8 cellular contexts compared by ENCODE assay signal in genomic region chr19:18388328-18389094, GRCh38. TPM values are rescaled to one million over a fixed set of nuclear protein-coding genes. Genes with fewer than 3 reads are reported as not detected.
DNase-seq lines count a peak whose midpoint lies in the region; ATAC-seq and TF ChIP-seq lines count a peak whose summit lies in the region.

No MANE protein-coding gene starts in this region.

- intact Hi-C loops in activated CD4-positive, alpha-beta T cell treated with anti-CD3 and anti-CD28 coated beads, Interleukin-2, amount 10 ng/mL, durations not matched to agents 24 days and 14 days (cut with micrococcal nuclease) = loop anchor here (2.0 kb wide), 1 partner anchor 22 kb away; no protein-coding TSS in a partner anchor

- DNase-seq in NCI-H1436 (lab: John Stamatoyannopoulos, UW) = peak; percentile 34
- no peak for DNase-seq in NCI-H1436 treated with DMSO at 0.1 percent for 48 hours (lab: John Stamatoyannopoulos, UW)
- DNase-seq in NCI-H2227 treated with DMSO at 0.1 percent for 48 hours (lab: John Stamatoyannopoulos, UW) = peak; percentile 44
- DNase-seq in activated CD4-positive, alpha-beta T cell treated with anti-CD3 and anti-CD28 coated beads, Interleukin-2, amount 10 ng/mL, durations not matched to agents 24 days and 14 days = peak; percentile 94
- DNase-seq in dermis blood vessel endothelial cell = peak; percentile 78
- DNase-seq in lung (ENCODE audit: low spot score) = peak; percentile 85
- peak; percentile 54 to 69 (median 55) for DNase-seq in stimulated activated CD4-positive, alpha-beta T cell treated with anti-CD3 and anti-CD28 coated beads, TNF-alpha, amount 100 ng/mL, for 4 hours (ENCODE audit: low read depth in 3 of 3)

- no peaks in the 10 kb centered on the region for H3K27me3 ChIP-seq in lung (ENCODE audit: control insufficient read depth, insufficient read depth)

- peaks cover 51% of the 10 kb centered on the region for H3K27me3 Mint-ChIP-seq in activated CD4-positive, alpha-beta T cell treated with anti-CD3 and anti-CD28 coated beads, Interleukin-2, amount 10 ng/mL, durations not matched to agents 24 days and 14 days

- H3K27ac ChIP-seq in lung (ENCODE audit: low read depth in 1 of 2, low read length in 1 of 2) = peak overlapping the region in 1 of 2 donors; percentile 61

- H3K36me3 ChIP-seq in lung (ENCODE audit: control insufficient read depth in 2 of 2, insufficient read depth in 2 of 2, low read length in 2 of 2) = peaks cover 0 to 13% of the 10 kb centered on the region in 2 donors

- H3K4me3 ChIP-seq in lung = peak overlapping the region; percentile 62

- H3K4me1 ChIP-seq in lung (ENCODE audit: control insufficient read depth in 2 of 2, insufficient read depth in 2 of 2, low read length in 2 of 2) = peaks cover 0 to 8% of the 10 kb centered on the region in 2 donors

- ATAC-seq in HG03045 (IDR thresholded peaks at IDR 0.05; ENCODE audit: unreplicated experiment) = peak; percentile 54
- ATAC-seq in lung (ENCODE audit: insufficient read depth, low FRiP score) = peak; percentile 83

- peaks cover 4% of the 10 kb centered on the region for H3K4me1 Mint-ChIP-seq in activated CD4-positive, alpha-beta T cell treated with anti-CD3 and anti-CD28 coated beads, Interleukin-2, amount 10 ng/mL, durations not matched to agents 24 days and 14 days

- H3K9me3 Mint-ChIP-seq in activated CD4-positive, alpha-beta T cell treated with anti-CD3 and anti-CD28 coated beads, Interleukin-2, amount 10 ng/mL, durations not matched to agents 24 days and 14 days = no peaks in the 10 kb centered on the region

- H3K4me3 Mint-ChIP-seq in activated CD4-positive, alpha-beta T cell treated with anti-CD3 and anti-CD28 coated beads, Interleukin-2, amount 10 ng/mL, durations not matched to agents 24 days and 14 days = peak overlapping the region; percentile 78

- H3K27ac Mint-ChIP-seq in activated CD4-positive, alpha-beta T cell treated with anti-CD3 and anti-CD28 coated beads, Interleukin-2, amount 10 ng/mL, durations not matched to agents 24 days and 14 days = no peak overlapping the region

- H3K36me3 Mint-ChIP-seq in activated CD4-positive, alpha-beta T cell treated with anti-CD3 and anti-CD28 coated beads, Interleukin-2, amount 10 ng/mL, durations not matched to agents 24 days and 14 days (ENCODE audit: low read depth) = no peaks in the 10 kb centered on the region

- WGBS in lung, 2 donors = 9% methylated on average over 53 to 74 of the region's 74 CpGs

- peaks cover 0 to 6% of the 10 kb centered on the region in 2 donors for H3K9me3 ChIP-seq in lung (ENCODE audit: control insufficient read depth in 2 of 2, insufficient read depth in 1 of 2, low read length in 1 of 2)

- TF ChIP-seq CTCF in lung (IDR thresholded peaks at IDR 0.05; ENCODE audit: control extremely low read depth, extremely low read depth) = peak; percentile 96

RNA-seq across cellular contexts. Expression of gene GDF15, which starts 2.6 kb away (rescaled TPM):
- total RNA-seq in activated CD4-positive, alpha-beta T cell treated with anti-CD3 and anti-CD28 coated beads, Interleukin-2, amount 10 ng/mL, durations not matched to agents 24 days and 14 days = 0.26 TPM in 1 of 2 replicates, not detected in the other
- total RNA-seq in dermis blood vessel endothelial cell (106 and 152 TPM in 2 replicates), lung (10 to 100 TPM; 49.7 to 64.0 TPM)
- polyA plus RNA-seq in lung = 100 to 1,000 TPM in 1 of 2 donors, 10 to 100 TPM in 1; 45.4 to 119 TPM

RNA-seq across cellular contexts. Expression of gene LRRC25, which starts 8.9 kb away (rescaled TPM):
- not detected in 2 replicates for total RNA-seq in activated CD4-positive, alpha-beta T cell treated with anti-CD3 and anti-CD28 coated beads, Interleukin-2, amount 10 ng/mL, durations not matched to agents 24 days and 14 days
- total RNA-seq in dermis blood vessel endothelial cell = not detected in 2 replicates
- 10 to 100 TPM in 1 of 2 donors, 1 to 10 TPM in 1; 8.5 to 38.0 TPM for total RNA-seq in lung
- polyA plus RNA-seq in lung = 100 to 1,000 TPM in 1 of 2 donors, 10 to 100 TPM in 1; 16.1 to 119 TPM

RNA-seq across cellular contexts. Expression of gene SSBP4, which starts 30.7 kb away (rescaled TPM):
- total RNA-seq in activated CD4-positive, alpha-beta T cell treated with anti-CD3 and anti-CD28 coated beads, Interleukin-2, amount 10 ng/mL, durations not matched to agents 24 days and 14 days = 154 TPM in 2 replicates
- 88.8 and 96.7 TPM in 2 replicates for total RNA-seq in dermis blood vessel endothelial cell
- total RNA-seq in lung = 10 to 100 TPM; 31.7 to 95.3 TPM
- polyA plus RNA-seq in lung = 10 to 100 TPM; 60.3 to 84.4 TPM

RNA-seq across cellular contexts. Expression of gene PGPEP1, which starts 48.1 kb away (rescaled TPM):
- total RNA-seq in activated CD4-positive, alpha-beta T cell treated with anti-CD3 and anti-CD28 coated beads, Interleukin-2, amount 10 ng/mL, durations not matched to agents 24 days and 14 days = 14.6 and 18.5 TPM in 2 replicates
- total RNA-seq in dermis blood vessel endothelial cell (28.2 and 29.6 TPM in 2 replicates), lung (10 to 100 TPM; 14.0 to 41.6 TPM)
- polyA plus RNA-seq in lung = 10 to 100 TPM; 13.0 to 15.9 TPM

RNA-seq across cellular contexts. Expression of gene ISYNA1, which starts 49.4 kb away (rescaled TPM):
- 9.9 and 10.9 TPM in 2 replicates for total RNA-seq in activated CD4-positive, alpha-beta T cell treated with anti-CD3 and anti-CD28 coated beads, Interleukin-2, amount 10 ng/mL, durations not matched to agents 24 days and 14 days
- total RNA-seq in dermis blood vessel endothelial cell (35.4 and 69.7 TPM in 2 replicates), lung (10 to 100 TPM; 24.9 to 56.7 TPM)
- polyA plus RNA-seq in lung = 10 to 100 TPM; 14.7 to 25.1 TPM

Comparison
In these comparisons a context has a peak if more than half of its experiments do, and no peak if none do; other contexts are left out.
1. RNA of gene GDF15, which starts 2.6 kb away (total RNA-seq): 106 to 152 TPM in dermis blood vessel endothelial cell and 49.7 to 64.0 TPM in lung; 0.26 TPM in activated CD4-positive, alpha-beta T cell treated with anti-CD3 and anti-CD28 coated beads, Interleukin-2, amount 10 ng/mL, durations not matched to agents 24 days and 14 days; every median in the first group is over 10 times any median in the second.